In genomic region chr19:46950526-46951235, GRCh38 we compare ENCODE assay signal across 9 cellular contexts.
A peak's percentile ranks its signal among the peaks of the same experiment; 100 is the strongest.
DNase-seq lines count a peak whose midpoint lies in the region; ATAC-seq and TF ChIP-seq lines count a peak whose summit lies in the region.
"Had no signal": no experiment of that assay in that cellular context is flagged by ENCODE, and none has a peak within 500 bp of the region (broad histone marks: within the 10 kb centered on the region; RNA-seq: fewer than 3 reads in every experiment).

No MANE protein-coding gene starts in this region.

- CTCF ChIA-PET in activated CD8-positive, alpha-beta memory T cell treated with anti-CD3 and anti-CD28 coated beads, Interleukin-2, amount 10 ng/mL, durations not matched to agents 7 days and 5 days (lab: Charles Lee) = interaction anchor here (0.7 to 1.5 kb wide), 4 partner anchors 16 to 294 kb away, joined by 3 to 7 read pairs (median 4); no protein-coding TSS in a partner anchor

- peaks cover 63% of the 10 kb centered on the region for H3K4me1 Mint-ChIP-seq in activated CD8-positive, alpha-beta memory T cell treated with anti-CD3 and anti-CD28 coated beads, Interleukin-2, amount 10 ng/mL, durations not matched to agents 7 days and 5 days

- no peaks in the 10 kb centered on the region for H3K9me3 ChIP-seq in tibial artery

- H3K9me3 Mint-ChIP-seq in activated CD8-positive, alpha-beta memory T cell treated with anti-CD3 and anti-CD28 coated beads, Interleukin-2, amount 10 ng/mL, durations not matched to agents 7 days and 5 days (ENCODE audit: low read depth) = no peaks in the 10 kb centered on the region

- H3K27me3 Mint-ChIP-seq in activated CD8-positive, alpha-beta memory T cell treated with anti-CD3 and anti-CD28 coated beads, Interleukin-2, amount 10 ng/mL, durations not matched to agents 7 days and 5 days = no peaks in the 10 kb centered on the region

- H3K27ac Mint-ChIP-seq in activated CD8-positive, alpha-beta memory T cell treated with anti-CD3 and anti-CD28 coated beads, Interleukin-2, amount 10 ng/mL, durations not matched to agents 7 days and 5 days = peak overlapping the region; percentile 70

- H3K4me3 ChIP-seq in tibial artery = no peak overlapping the region

- TF ChIP-seq CTCF in VCaP (conservative IDR thresholded peaks at IDR 0.05) (no peak), tibial artery (IDR thresholded peaks at IDR 0.05) (no peak)

- in situ Hi-C loops in ACHN (cut with HindIII; ENCODE audit: low pct_ligation_motif_present, low pct_unique_long_range_greater_than_20kb, low sequenced_read_pairs) = no loop called here

- H3K36me3 ChIP-seq in tibial artery = no peaks in the 10 kb centered on the region

- intact Hi-C loops in tibial artery (cut with DNase I; ENCODE audit: low total_unique reads) = no loop called here

- ATAC-seq in activated CD8-positive, alpha-beta memory T cell treated with anti-CD3 and anti-CD28 coated beads, Interleukin-2, amount 10 ng/mL, durations not matched to agents 7 days and 5 days = peak; percentile 14
- ATAC-seq in GM18868 (IDR thresholded peaks at IDR 0.05; ENCODE audit: unreplicated experiment) (no peak), GM19035 (IDR thresholded peaks at IDR 0.05; ENCODE audit: unreplicated experiment) (no peak)

- peaks cover 30% of the 10 kb centered on the region for H3K36me3 Mint-ChIP-seq in activated CD8-positive, alpha-beta memory T cell treated with anti-CD3 and anti-CD28 coated beads, Interleukin-2, amount 10 ng/mL, durations not matched to agents 7 days and 5 days

- peak overlapping the region; percentile 32; the same call in 1 of the 2 replicates for H3K27ac ChIP-seq in VCaP
- peak overlapping the region; percentile 27 to 35 for H3K27ac ChIP-seq in tibial artery

- H3K27me3 ChIP-seq in tibial artery = no peaks in the 10 kb centered on the region

- peak; percentile 51 for DNase-seq in activated CD8-positive, alpha-beta memory T cell treated with anti-CD3 and anti-CD28 coated beads, Interleukin-2, amount 10 ng/mL, durations not matched to agents 7 days and 5 days
- DNase-seq in activated CD8-positive, alpha-beta memory T cell treated with anti-CD3 and anti-CD28 coated beads, Interleukin-2, amount 50 U/mL, for 48 hours = no peak
- DNase-seq in kidney tubule cell (ENCODE audit: low spot score) (peak; percentile 44), tibial artery (no peak), ACHN (no peak)
- DNase-seq: NCI-H446 had no signal

- H3K4me1 ChIP-seq in tibial artery = peaks cover 0 to 70% (median 53%) of the 10 kb centered on the region in 4 donors

- H3K4me3 Mint-ChIP-seq in activated CD8-positive, alpha-beta memory T cell treated with anti-CD3 and anti-CD28 coated beads, Interleukin-2, amount 10 ng/mL, durations not matched to agents 7 days and 5 days = peak overlapping the region; percentile 6

Comparison
In these comparisons a context has a peak if more than half of its experiments do, and no peak if none do; other contexts are left out.
1. DNase-seq: peak in activated CD8-positive, alpha-beta memory T cell treated with anti-CD3 and anti-CD28 coated beads, Interleukin-2, amount 10 ng/mL, durations not matched to agents 7 days and 5 days (single experiment) and kidney tubule cell (single experiment); none in activated CD8-positive, alpha-beta memory T cell treated with anti-CD3 and anti-CD28 coated beads, Interleukin-2, amount 50 U/mL, for 48 hours (single experiment), tibial artery (0 of 2) and ACHN (single experiment).